In genomic region chr5:150758534-150759333, GRCh38 we compare ENCODE assay signal across 8 cellular contexts. TPM values are rescaled to one million over a fixed set of nuclear protein-coding genes. Genes with fewer than 3 reads are reported as not detected.
DNase-seq lines count a peak whose midpoint lies in the region; ATAC-seq and TF ChIP-seq lines count a peak whose summit lies in the region.

Gene DCTN4 (minus strand): TSS chr5:150759017. CDS start chr5:150758993, 24 bp downstream.

- TF ChIP-seq RAD21 in IMR-90 (IDR thresholded peaks at IDR 0.05; ENCODE audit: low read length), result no peak

- TF ChIP-seq POLR2A in IMR-90 (IDR thresholded peaks at IDR 0.05; ENCODE audit: low read depth, low read length), result peak; percentile 88

- dilution Hi-C loops in IMR-90 (cut with HindIII; ENCODE audit: low sequenced_read_pairs, unreplicated experiment), result no loop called here

- H2AK5ac ChIP-seq in IMR-90 (ENCODE audit: low read depth, low read length), result peak within 1 kb of the TSS; percentile 60

- peak within 1 kb of the TSS; percentile 95 for H2AFZ ChIP-seq in IMR-90 (replicated peaks; ENCODE audit: low read length, poor library complexity)
- peak within 1 kb of the TSS; percentile 95 for H2AFZ ChIP-seq in OCI-LY7 (ENCODE audit: low read length)

- peak within 1 kb of the TSS; percentile 94 for H3K4ac ChIP-seq in IMR-90 (ENCODE audit: low read depth, low read length)

- WGBS in IMR-90 (ENCODE audit: extremely low coverage in 2 of 2, insufficient read length in 1 of 2), 2 experiments, result 4% methylated on average over 17 of the region's 51 CpGs; no CpG with 5 or more reads in 1 of the 2 experiments

- TF ChIP-seq CTCF in IMR-90 (conservative IDR thresholded peaks at IDR 0.05; ENCODE audit: low read depth, low read length) (no peak; the same call in 1 of the 2 replicates), OCI-LY7 (conservative IDR thresholded peaks at IDR 0.05; ENCODE audit: low read length) (no peak)

- peak within 1 kb of the TSS; percentile 98 to 99 for H4K8ac ChIP-seq in IMR-90 (ENCODE audit: low read depth in 2 of 2, low read length in 2 of 2)

- H3K18ac ChIP-seq in IMR-90 (ENCODE audit: low read depth, low read length), result peak within 1 kb of the TSS; percentile 90

- H3K27ac ChIP-seq in IMR-90 (ENCODE audit: insufficient read depth, low read length) (peak within 1 kb of the TSS; percentile 95), OCI-LY7 (ENCODE audit: low read depth, low read length, poor library complexity, severe bottlenecking) (peak within 1 kb of the TSS; percentile 70)

- H4K5ac ChIP-seq in IMR-90 (ENCODE audit: low read depth, low read length), result peak within 1 kb of the TSS; percentile 99

- H4K91ac ChIP-seq in IMR-90 (ENCODE audit: insufficient read depth, low read depth, low read length), result peak within 1 kb of the TSS; percentile 94

- H2BK120ac ChIP-seq in IMR-90 (ENCODE audit: low read depth, low read length), result peak within 1 kb of the TSS; percentile 83

- CTCF ChIA-PET in IMR-90 (lab: Yijun Ruan, JAX) (interaction anchor here (0.6 to 1.0 kb wide), 3 partner anchors 20 to 94 kb away, joined by 3 read pairs; partner anchors contain the start of gene SMIM3), OCI-LY7 (lab: Charles Lee; ENCODE audit: unreplicated experiment) (interaction anchor here (0.6 kb wide), 1 partner anchor 25 kb away, joined by 3 read pairs; no protein-coding TSS in a partner anchor)

- H3K79me2 ChIP-seq in OCI-LY7 (ENCODE audit: insufficient read depth, low read depth, low read length), result peaks cover 18% of the 10 kb centered on the region

- peak within 1 kb of the TSS; percentile 41; the same call in 1 of the 2 replicates for H2BK20ac ChIP-seq in IMR-90 (ENCODE audit: low read depth, low read length)

- no peaks in the 10 kb centered on the region for H3K27me3 ChIP-seq in IMR-90 (ENCODE audit: control insufficient read depth, insufficient read depth, low read length)

- H3K4me3 ChIP-seq in IMR-90 (ENCODE audit: insufficient read depth, low read depth, low read length) (peak within 1 kb of the TSS; percentile 70), OCI-LY7 (ENCODE audit: low read depth, low read length, poor library complexity, severe bottlenecking) (peak within 1 kb of the TSS; percentile 73)

- intact Hi-C loops in IMR-90 (cut with micrococcal nuclease), result loop anchor here (2.0 to 5.0 kb wide), 2 partner anchors 22 to 34 kb away; no protein-coding TSS in a partner anchor
- intact Hi-C loops in OCI-LY7 (cut with micrococcal nuclease; ENCODE audit: unreplicated experiment), result loop anchor here (2.0 kb wide), 1 partner anchor 58 kb away; the partner anchor contains the start of gene RBM22

- H3K4me1 ChIP-seq in IMR-90 (ENCODE audit: control insufficient read depth, insufficient read depth, low read length) (peaks cover 10% of the 10 kb centered on the region), OCI-LY7 (ENCODE audit: insufficient read depth, low read length, poor library complexity, severe bottlenecking) (peaks cover 8% of the 10 kb centered on the region)

- peak within 1 kb of the TSS; percentile 95 for H3K14ac ChIP-seq in IMR-90 (replicated peaks; ENCODE audit: low read depth, low read length)

- H3K9me2 ChIP-seq in OCI-LY7 (ENCODE audit: insufficient read depth, low read length), result no peaks in the 10 kb centered on the region

- POLR2A ChIA-PET in IMR-90 (lab: Charles Lee; ENCODE audit: unreplicated experiment), result interaction anchor here (0.6 to 2.1 kb wide), 6 partner anchors 9 to 940 kb away, joined by 3 to 11 read pairs (median 4); partner anchors contain the start of gene SMIM3
- POLR2A ChIA-PET in OCI-LY7 (lab: Charles Lee), result interaction anchor here (0.5 to 2.1 kb wide), 6 partner anchors 17 to 1603 kb away, joined by 3 to 7 read pairs (median 4); partner anchors contain the start of gene RBM22

- in situ Hi-C loops in IMR-90 (cut with MboI; ENCODE audit: low sequenced_read_pairs), result no loop called here

- BruUV-seq in IMR-90 (replicated peaks; lab: Mats Ljungman, UMichigan) (no TSS peak), OCI-LY7 (replicated peaks; lab: Mats Ljungman, UMichigan) (TSS peak; percentile 65)

- H3K79me1 ChIP-seq in IMR-90 (ENCODE audit: low read depth in 1 of 2, low read length in 2 of 2), result peaks cover 11 to 32% of the 10 kb centered on the region in 2 experiments; a peak in 3 of 4 replicates

- peak; percentile 100 for DNase-seq in DMS114 treated with DMSO at 0.1 percent for 48 hours (lab: John Stamatoyannopoulos, UW; ENCODE audit: unreplicated experiment)
- peak; percentile 99 for DNase-seq in IMR-90
- DNase-seq in OCI-LY7 (ENCODE audit: low spot score), result peak; percentile 92
- DNase-seq in activated T-cell treated with anti-CD3 and anti-CD28 coated beads for 1 hour (ENCODE audit: low read depth), result peak; percentile 84
- DNase-seq in epidermal melanocyte (ENCODE audit: insufficient read length, low spot score), result peak; percentile 93
- peak; percentile 99 for DNase-seq in midbrain (lab: John Stamatoyannopoulos, UW)
- DNase-seq in stimulated activated CD8-positive, alpha-beta memory T cell treated with anti-CD3 and anti-CD28 coated beads, Interleukin-2, amount 100 ng/mL, for 1 hour (ENCODE audit: low read depth in 2 of 2), result peak; percentile 79 to 86

- H4K20me1 ChIP-seq in IMR-90 (ENCODE audit: insufficient read depth, low read length) (no peaks in the 10 kb centered on the region), OCI-LY7 (ENCODE audit: insufficient read depth, low read length) (no peaks in the 10 kb centered on the region)

- H2BK15ac ChIP-seq in IMR-90 (ENCODE audit: low read depth, low read length), result peak within 1 kb of the TSS; percentile 47; the same call in 1 of the 3 replicates

- ATAC-seq in GM21529 (IDR thresholded peaks at IDR 0.05; ENCODE audit: unreplicated experiment) (peak; percentile 95), IMR-90 (ENCODE audit: low read depth) (peak; percentile 95)

- peak within 1 kb of the TSS; percentile 94 for H3K56ac ChIP-seq in IMR-90 (ENCODE audit: extremely low read depth, insufficient read depth, low read length)

- H3K9ac ChIP-seq in IMR-90 (ENCODE audit: low read depth, low read length), result peak within 1 kb of the TSS; percentile 94

- peak within 1 kb of the TSS; percentile 90 for H2AK9ac ChIP-seq in IMR-90 (replicated peaks; ENCODE audit: low read depth, low read length, poor library complexity)

- peak within 1 kb of the TSS; percentile 91 for H2BK5ac ChIP-seq in IMR-90 (ENCODE audit: low read depth, low read length, poor library complexity, severe bottlenecking)

- peaks cover 7% of the 10 kb centered on the region for H3K36me3 ChIP-seq in IMR-90 (ENCODE audit: control insufficient read depth, insufficient read depth, low read length)
- H3K36me3 ChIP-seq in OCI-LY7 (ENCODE audit: insufficient read depth, low read length), result peaks cover 24% of the 10 kb centered on the region

- peak within 1 kb of the TSS; percentile 80 for H3K23ac ChIP-seq in IMR-90 (ENCODE audit: low read depth, low read length)

- H3K9me3 ChIP-seq in IMR-90 (ENCODE audit: control insufficient read depth, insufficient read depth, low read length), result no peaks in the 10 kb centered on the region
- no peaks in the 10 kb centered on the region for H3K9me3 ChIP-seq in OCI-LY7 (ENCODE audit: low read length)

- peak within 1 kb of the TSS; percentile 70 for H3K4me2 ChIP-seq in IMR-90 (ENCODE audit: low read depth, low read length)
- H3K4me2 ChIP-seq in OCI-LY7 (ENCODE audit: low read length), result peak within 1 kb of the TSS; percentile 69

- H3K9me1 ChIP-seq in IMR-90 (ENCODE audit: insufficient read depth, low read length), result peaks cover 5% of the 10 kb centered on the region; the same call in 1 of the 2 replicates

TF ChIP-seq in IMR-90, 13 proteins besides CTCF, POLR2A, EP300 and RAD21:
- TF ChIP-seq, protein P1, sequence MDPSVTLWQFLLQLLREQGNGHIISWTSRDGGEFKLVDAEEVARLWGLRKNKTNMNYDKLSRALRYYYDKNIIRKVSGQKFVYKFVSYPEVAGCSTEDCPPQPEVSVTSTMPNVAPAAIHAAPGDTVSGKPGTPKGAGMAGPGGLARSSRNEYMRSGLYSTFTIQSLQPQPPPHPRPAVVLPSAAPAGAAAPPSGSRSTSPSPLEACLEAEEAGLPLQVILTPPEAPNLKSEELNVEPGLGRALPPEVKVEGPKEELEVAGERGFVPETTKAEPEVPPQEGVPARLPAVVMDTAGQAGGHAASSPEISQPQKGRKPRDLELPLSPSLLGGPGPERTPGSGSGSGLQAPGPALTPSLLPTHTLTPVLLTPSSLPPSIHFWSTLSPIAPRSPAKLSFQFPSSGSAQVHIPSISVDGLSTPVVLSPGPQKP (IDR thresholded peaks at IDR 0.05; ENCODE audit: borderline replicate concordance, low read depth, low read length), result no peak
- peak; percentile 89 for TF ChIP-seq MAZ (IDR thresholded peaks at IDR 0.05; ENCODE audit: borderline replicate concordance, low read depth, low read length)
- TF ChIP-seq FOS (IDR thresholded peaks at IDR 0.05; ENCODE audit: low read depth, low read length), result peak; percentile 13; the same call in 1 of the 2 replicates
- no peak for TF ChIP-seq MXI1 (IDR thresholded peaks at IDR 0.05; ENCODE audit: borderline replicate concordance, low read depth, low read length)
- TF ChIP-seq, protein P2, sequence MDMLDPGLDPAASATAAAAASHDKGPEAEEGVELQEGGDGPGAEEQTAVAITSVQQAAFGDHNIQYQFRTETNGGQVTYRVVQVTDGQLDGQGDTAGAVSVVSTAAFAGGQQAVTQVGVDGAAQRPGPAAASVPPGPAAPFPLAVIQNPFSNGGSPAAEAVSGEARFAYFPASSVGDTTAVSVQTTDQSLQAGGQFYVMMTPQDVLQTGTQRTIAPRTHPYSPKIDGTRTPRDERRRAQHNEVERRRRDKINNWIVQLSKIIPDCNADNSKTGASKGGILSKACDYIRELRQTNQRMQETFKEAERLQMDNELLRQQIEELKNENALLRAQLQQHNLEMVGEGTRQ (IDR thresholded peaks at IDR 0.05; ENCODE audit: low read depth, low read length), result peak; percentile 99
- no peak for TF ChIP-seq RFX5 (IDR thresholded peaks at IDR 0.05; ENCODE audit: low read depth, low read length)
- peak; percentile 91 for TF ChIP-seq BHLHE40 (IDR thresholded peaks at IDR 0.05; ENCODE audit: low read depth, low read length)

RNA-seq across cellular contexts. Expression of gene DCTN4, which starts in this region (rescaled TPM):
- 50.2 and 56.1 TPM in 2 replicates for total RNA-seq in IMR-90 (2012; rRNA removed)
- 26.6 and 28.1 TPM in 2 replicates for polyA plus RNA-seq in IMR-90 (2012; rRNA removed)
- 10.3 and 10.5 TPM in 2 replicates for polyA plus RNA-seq in IMR-90 (2012; cell fraction: cytosol; rRNA removed)
- 11.6 and 41.1 TPM in 2 replicates for polyA plus RNA-seq in IMR-90 (2012; cell fraction: nucleus; rRNA removed; ENCODE audit: low replicate concordance)
- total RNA-seq in OCI-LY7 (2014; rRNA removed; shearing (Covaris generic)), result 12.6 and 18.9 TPM in 2 replicates
- 22.4 and 28.3 TPM in 2 replicates for total RNA-seq in OCI-LY7 (2022)

Comparison
In these comparisons a context has a peak if more than half of its experiments do, and no peak if none do; other contexts are left out.
1. Peak in every context shown above with its lines: DNase-seq, ATAC-seq, H3K4me3 ChIP-seq and H3K27ac ChIP-seq.